1 cellular context compared by ENCODE assay signal in genomic region chr3:14206548-14207177, GRCh38.
A peak's percentile ranks its signal among the peaks of the same experiment; 100 is the strongest.
TF ChIP-seq lines count a peak whose summit lies in the region.

No MANE protein-coding gene starts in this region.

TF ChIP-seq in HEK293, 187 proteins besides CTCF, POLR2A, EP300 and RAD21 (continued from another document):
- TF ChIP-seq PRDM10 (tag by site-specific recombination; IDR thresholded peaks at IDR 0.05) (no peak), GLI2 (tag by site-specific recombination; IDR thresholded peaks at IDR 0.05; ENCODE audit: borderline replicate concordance, low read depth) (no peak), ZNF214 (tag by site-specific recombination; IDR thresholded peaks at IDR 0.05; ENCODE audit: borderline replicate concordance) (no peak), TRIM28 (IDR thresholded peaks at IDR 0.05; ENCODE audit: borderline replicate concordance, low read length) (no peak), ZNF623 (tag by site-specific recombination; IDR thresholded peaks at IDR 0.05) (no peak)
- TF ChIP-seq, protein P1, sequence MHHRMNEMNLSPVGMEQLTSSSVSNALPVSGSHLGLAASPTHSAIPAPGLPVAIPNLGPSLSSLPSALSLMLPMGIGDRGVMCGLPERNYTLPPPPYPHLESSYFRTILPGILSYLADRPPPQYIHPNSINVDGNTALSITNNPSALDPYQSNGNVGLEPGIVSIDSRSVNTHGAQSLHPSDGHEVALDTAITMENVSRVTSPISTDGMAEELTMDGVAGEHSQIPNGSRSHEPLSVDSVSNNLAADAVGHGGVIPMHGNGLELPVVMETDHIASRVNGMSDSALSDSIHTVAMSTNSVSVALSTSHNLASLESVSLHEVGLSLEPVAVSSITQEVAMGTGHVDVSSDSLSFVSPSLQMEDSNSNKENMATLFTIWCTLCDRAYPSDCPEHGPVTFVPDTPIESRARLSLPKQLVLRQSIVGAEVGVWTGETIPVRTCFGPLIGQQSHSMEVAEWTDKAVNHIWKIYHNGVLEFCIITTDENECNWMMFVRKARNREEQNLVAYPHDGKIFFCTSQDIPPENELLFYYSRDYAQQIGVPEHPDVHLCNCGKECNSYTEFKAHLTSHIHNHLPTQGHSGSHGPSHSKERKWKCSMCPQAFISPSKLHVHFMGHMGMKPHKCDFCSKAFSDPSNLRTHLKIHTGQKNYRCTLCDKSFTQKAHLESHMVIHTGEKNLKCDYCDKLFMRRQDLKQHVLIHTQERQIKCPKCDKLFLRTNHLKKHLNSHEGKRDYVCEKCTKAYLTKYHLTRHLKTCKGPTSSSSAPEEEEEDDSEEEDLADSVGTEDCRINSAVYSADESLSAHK (tag by site-specific recombination; IDR thresholded peaks at IDR 0.05), result peak; percentile 68
TF ChIP-seq in HEK293: peak in this region for 1.
